10 cellular contexts compared by ENCODE assay signal in the genomic region with DNA sequence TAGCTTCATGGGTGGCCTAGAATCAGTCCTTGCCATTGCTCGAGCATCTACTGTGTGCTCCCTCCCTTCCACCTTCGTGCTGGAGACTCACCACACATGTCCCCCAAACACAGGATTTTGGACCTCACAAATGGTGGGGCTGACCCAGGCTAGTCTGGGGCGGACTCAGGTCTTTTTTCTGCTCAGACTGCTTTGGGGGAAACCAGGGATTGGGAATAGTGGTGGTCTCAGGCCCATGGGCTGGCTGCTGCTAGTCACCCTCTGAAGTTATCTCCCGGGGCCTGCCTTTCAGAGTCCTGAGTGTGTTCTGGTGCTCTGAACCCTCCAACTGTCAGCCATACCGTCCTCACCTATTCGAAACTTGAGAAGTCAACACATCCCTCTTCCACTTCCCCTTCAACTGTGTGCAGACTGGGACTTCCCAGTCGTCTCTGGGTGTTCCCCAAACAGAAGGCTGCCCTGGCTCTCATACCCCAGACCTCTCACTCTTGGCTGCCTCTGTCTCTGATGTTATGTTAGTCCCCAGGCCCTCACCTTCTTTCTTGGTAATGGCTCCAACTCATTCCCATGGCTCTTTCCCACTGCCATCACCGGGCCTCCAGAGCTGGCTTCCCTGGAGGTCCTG. TPM values are rescaled to one million over a fixed set of nuclear protein-coding genes. Genes with fewer than 3 reads are reported as not detected.
A peak's percentile ranks its signal among the peaks of the same experiment; 100 is the strongest.
DNase-seq lines count a peak whose midpoint lies in the region; ATAC-seq and TF ChIP-seq lines count a peak whose summit lies in the region.
"Had no signal": no experiment of that assay in that cellular context is flagged by ENCODE, and none has a peak within 500 bp of the region (broad histone marks: within the 10 kb centered on the region; RNA-seq: fewer than 3 reads in every experiment).

No MANE protein-coding gene starts in this region.

- H3K4me1 Mint-ChIP-seq in WTC11 = peaks cover 12% of the 10 kb centered on the region

- H3K27me3 Mint-ChIP-seq in WTC11 (ENCODE audit: low read depth) = peaks cover 24% of the 10 kb centered on the region

- no peak overlapping the region for H3K27ac Mint-ChIP-seq in WTC11

- H3K9me3 Mint-ChIP-seq in WTC11 = peaks cover 9% of the 10 kb centered on the region

- TF ChIP-seq CTCF in WTC11 (IDR thresholded peaks at IDR 0.05) = no peak

- ATAC-seq in GM19025 (IDR thresholded peaks at IDR 0.05; ENCODE audit: low read depth, unreplicated experiment) (peak; percentile 73), HG02981 (IDR thresholded peaks at IDR 0.05; ENCODE audit: unreplicated experiment) (peak; percentile 70), WTC11 (no peak)
- ATAC-seq: PC-3 had no signal

- DNase-seq in Ammon's horn (ENCODE audit: low spot score) = peak; percentile 58
- peak; percentile 51 for DNase-seq in SKM-1 (lab: John Stamatoyannopoulos, UW; ENCODE audit: unreplicated experiment)
- DNase-seq in stimulated activated naive CD4-positive, alpha-beta T cell treated with Interleukin-2 at 50 U/mL for 16 hours (lab: John Stamatoyannopoulos, UW) = no peak
- no peak for DNase-seq in NCI-H2227 treated with DMSO at 0.1 percent for 48 hours (lab: John Stamatoyannopoulos, UW)
- DNase-seq in WTC11 (ENCODE audit: low spot score) = no peak
- DNase-seq in NCI-H1417 (lab: John Stamatoyannopoulos, UW) = no peak
- DNase-seq: DMS153, PC-3 had no signal

- POLR2A ChIA-PET in WTC11 (lab: Charles Lee) = no interaction called here

- CTCF ChIA-PET in WTC11 (lab: Charles Lee) = no interaction called here

- no peak overlapping the region for H3K4me3 Mint-ChIP-seq in WTC11

- peaks cover 7% of the 10 kb centered on the region for H3K36me3 Mint-ChIP-seq in WTC11

TF ChIP-seq in WTC11, 78 proteins besides CTCF, POLR2A, EP300 and RAD21:
- TF ChIP-seq PRRX2 (CRISPR knock-in tag; IDR thresholded peaks at IDR 0.05) = no peak
- no peak for TF ChIP-seq E2F1 (CRISPR knock-in tag; IDR thresholded peaks at IDR 0.05)
- TF ChIP-seq STAT6 (CRISPR knock-in tag; conservative IDR thresholded peaks at IDR 0.05; ENCODE audit: low read depth) = no peak
- TF ChIP-seq CREB1 (CRISPR knock-in tag; IDR thresholded peaks at IDR 0.05) = no peak
- TF ChIP-seq SMAD3 (CRISPR knock-in tag; IDR thresholded peaks at IDR 0.05; ENCODE audit: borderline replicate concordance) = no peak
- no peak for TF ChIP-seq ZNF263 (CRISPR knock-in tag; IDR thresholded peaks at IDR 0.05; ENCODE audit: low read depth)
- no peak for TF ChIP-seq CREM (CRISPR knock-in tag; IDR thresholded peaks at IDR 0.05)
- no peak for TF ChIP-seq GTF2I (CRISPR knock-in tag; conservative IDR thresholded peaks at IDR 0.05)
- TF ChIP-seq RORB (CRISPR knock-in tag; IDR thresholded peaks at IDR 0.05) = no peak
- no peak for TF ChIP-seq TP53 (CRISPR knock-in tag; IDR thresholded peaks at IDR 0.05)
- no peak for TF ChIP-seq RELA (CRISPR knock-in tag; IDR thresholded peaks at IDR 0.05; ENCODE audit: borderline replicate concordance)
- TF ChIP-seq ZNF232 (CRISPR knock-in tag; IDR thresholded peaks at IDR 0.05) = no peak
- TF ChIP-seq ZNF512 (CRISPR knock-in tag; IDR thresholded peaks at IDR 0.05; ENCODE audit: borderline replicate concordance) = no peak
- TF ChIP-seq PREB (CRISPR knock-in tag; IDR thresholded peaks at IDR 0.05; ENCODE audit: borderline replicate concordance) = no peak
- TF ChIP-seq NR1H2 (CRISPR knock-in tag; IDR thresholded peaks at IDR 0.05) = no peak
- no peak for TF ChIP-seq E2F4 (CRISPR knock-in tag; IDR thresholded peaks at IDR 0.05; ENCODE audit: borderline replicate concordance, low read depth)
- TF ChIP-seq ZNF671 (CRISPR knock-in tag; IDR thresholded peaks at IDR 0.05) = no peak

RNA-seq across cellular contexts. Expression of gene PPCDC, which starts 46.0 kb away (rescaled TPM):
- 25.7 to 30.1 TPM (median 27.8 TPM) in 3 replicates for total RNA-seq in WTC11 (2021)

Comparison
In these comparisons a context has a peak if more than half of its experiments do, and no peak if none do; other contexts are left out.
1. DNase-seq: peak in Ammon's horn (single experiment) and SKM-1 (single experiment); none in stimulated activated naive CD4-positive, alpha-beta T cell treated with Interleukin-2 at 50 U/mL for 16 hours (single experiment), NCI-H2227 treated with DMSO at 0.1 percent for 48 hours (single experiment), WTC11 (single experiment) and NCI-H1417 (0 of 3).